ENCODE assay signal across 9 cellular contexts in the genomic region with DNA sequence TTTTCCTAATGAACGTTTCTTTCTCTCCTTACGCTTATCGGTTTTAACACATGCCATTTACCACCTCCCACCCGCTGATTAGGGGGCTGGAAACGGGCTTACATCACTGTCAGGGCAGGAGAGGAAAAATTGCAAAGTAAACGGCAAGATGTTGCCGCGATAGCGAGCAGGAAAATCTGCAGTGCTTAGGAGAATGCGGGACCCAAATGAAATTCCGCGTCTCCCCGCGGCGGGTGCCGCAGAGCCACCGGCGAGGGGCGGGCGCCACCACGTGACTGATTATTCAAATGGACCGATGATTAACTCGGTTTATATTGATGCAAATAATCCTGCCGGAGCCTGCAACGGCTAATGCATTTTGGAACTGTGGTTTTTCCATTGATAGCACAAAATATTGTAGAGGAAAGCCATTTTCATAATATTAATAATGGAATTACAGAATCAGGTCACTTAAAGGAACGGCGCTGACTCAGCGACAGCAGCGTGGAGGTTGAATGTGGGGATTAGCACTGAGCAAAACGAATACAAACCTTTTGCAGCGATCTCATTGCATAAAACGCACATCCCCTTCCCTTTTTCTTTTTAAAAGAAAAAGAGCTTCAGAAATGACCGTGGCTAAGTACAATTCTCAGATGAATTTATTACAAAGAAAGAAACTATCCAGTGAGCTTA.
DNase-seq lines count a peak whose midpoint lies in the region; ATAC-seq and TF ChIP-seq lines count a peak whose summit lies in the region.
"Had no signal": no experiment of that assay in that cellular context is flagged by ENCODE, and none has a peak within 500 bp of the region (broad histone marks: within the 10 kb centered on the region; RNA-seq: fewer than 3 reads in every experiment).

No MANE protein-coding gene starts in this region.

- no peak overlapping the region for H3K27ac Mint-ChIP-seq in osteocyte (ENCODE audit: unreplicated experiment)
- H3K27ac Mint-ChIP-seq: activated naive CD4-positive, alpha-beta T cell treated with anti-CD3 and anti-CD28 coated beads, Interleukin-2, amount 50 U/mL, for 72 hours had no signal

- peak overlapping the region; percentile 46 for H3K4me3 ChIP-seq in cardiac muscle cell
- peak overlapping the region; percentile 76 for H3K4me3 ChIP-seq in WERI-Rb-1 (ENCODE audit: low read depth, low read length)

- H3K4me3 Mint-ChIP-seq in osteocyte (ENCODE audit: unreplicated experiment) = peak overlapping the region; percentile 59

- no peaks in the 10 kb centered on the region for H3K9me3 Mint-ChIP-seq in osteocyte (ENCODE audit: unreplicated experiment)
- H3K9me3 Mint-ChIP-seq: activated naive CD4-positive, alpha-beta T cell treated with anti-CD3 and anti-CD28 coated beads, Interleukin-2, amount 50 U/mL, for 72 hours had no signal

- H3K27me3 ChIP-seq in cardiac muscle cell = peaks cover 25% of the 10 kb centered on the region
- peaks cover 2% of the 10 kb centered on the region for H3K27me3 ChIP-seq in WERI-Rb-1 (ENCODE audit: insufficient read depth, low read depth, severe bottlenecking)
- H3K27me3 ChIP-seq in foreskin keratinocyte = peaks cover 46% of the 10 kb centered on the region

- no peak overlapping the region for H3K27ac ChIP-seq in cardiac muscle cell
- H3K27ac ChIP-seq in WERI-Rb-1 = no peak overlapping the region
- H3K27ac ChIP-seq in foreskin keratinocyte = no peak overlapping the region

- intact Hi-C loops in Right ventricle myocardium inferior (cut with DNase I) = no loop called here

- peaks cover 10% of the 10 kb centered on the region for H3K4me1 Mint-ChIP-seq in osteocyte (ENCODE audit: unreplicated experiment)

- ATAC-seq in Right ventricle myocardium inferior (no peak), foreskin keratinocyte (peak; percentile 76), HG03139 (IDR thresholded peaks at IDR 0.05; ENCODE audit: unreplicated experiment) (no peak), HG02588 (IDR thresholded peaks at IDR 0.05; ENCODE audit: unreplicated experiment) (no peak)

- H3K36me3 ChIP-seq in cardiac muscle cell (no peaks in the 10 kb centered on the region), WERI-Rb-1 (no peaks in the 10 kb centered on the region)

- TF ChIP-seq CTCF in cardiac muscle cell (IDR thresholded peaks at IDR 0.05; ENCODE audit: low read depth, low read length) (no peak), WERI-Rb-1 (IDR thresholded peaks at IDR 0.05; ENCODE audit: low read depth, low read length) (peak; percentile 31), foreskin keratinocyte (conservative IDR thresholded peaks at IDR 0.05) (peak; percentile 39), osteocyte (IDR thresholded peaks at IDR 0.05) (peak; percentile 16)

- no peaks in the 10 kb centered on the region for H3K36me3 Mint-ChIP-seq in osteocyte (ENCODE audit: unreplicated experiment)
- H3K36me3 Mint-ChIP-seq: activated naive CD4-positive, alpha-beta T cell treated with anti-CD3 and anti-CD28 coated beads, Interleukin-2, amount 50 U/mL, for 72 hours had no signal

- H3K9me3 ChIP-seq in cardiac muscle cell (ENCODE audit: low read depth) (no peaks in the 10 kb centered on the region), WERI-Rb-1 (ENCODE audit: severe bottlenecking) (no peaks in the 10 kb centered on the region)

- peak; percentile 21 to 65 for DNase-seq in cardiac muscle cell (ENCODE audit: low read depth in 1 of 2, low spot score in 1 of 2)
- no peak for DNase-seq in Right ventricle myocardium inferior (ENCODE audit: missing footprints)
- peak; percentile 76 for DNase-seq in WERI-Rb-1
- DNase-seq in foreskin keratinocyte = peak in 1 of 2 donors; percentile 10
- peak; percentile 34 for DNase-seq in osteocyte (ENCODE audit: extremely low spot score, unreplicated experiment)
- DNase-seq in OCI-M2 (lab: John Stamatoyannopoulos, UW; ENCODE audit: unreplicated experiment) = no peak

- peaks cover 10% of the 10 kb centered on the region for H3K4me1 ChIP-seq in cardiac muscle cell (ENCODE audit: low read depth)
- H3K4me1 ChIP-seq in foreskin keratinocyte = peaks cover 6% of the 10 kb centered on the region

- H3K27me3 Mint-ChIP-seq in osteocyte (ENCODE audit: unreplicated experiment) = peaks cover 69% of the 10 kb centered on the region

Comparison
In these comparisons a context has a peak if more than half of its experiments do, and no peak if none do; other contexts are left out.
1. DNase-seq: peak in cardiac muscle cell (2 of 2), WERI-Rb-1 (single experiment) and osteocyte (single experiment); none in Right ventricle myocardium inferior (single experiment) and OCI-M2 (single experiment).